ENCODE assay signal across 8 cellular contexts in genomic region chr3:169662215-169663070, GRCh38. TPM values are rescaled to one million over a fixed set of nuclear protein-coding genes. Genes with fewer than 3 reads are reported as not detected.
DNase-seq lines count a peak whose midpoint lies in the region; ATAC-seq and TF ChIP-seq lines count a peak whose summit lies in the region.

No MANE protein-coding gene starts in this region.

- 0 to 1% methylated on average over 1 to 75 of the region's 82 CpGs for WGBS in body of pancreas, 2 donors

- TF ChIP-seq POLR2A in body of pancreas (IDR thresholded peaks at IDR 0.05) (peak; percentile 44 to 57 (median 57)), gastrocnemius medialis (IDR thresholded peaks at IDR 0.05) (no peak)

- H3K27me3 ChIP-seq in body of pancreas (no peaks in the 10 kb centered on the region), gastrocnemius medialis (peaks cover 89 to 98% (median 98%) of the 10 kb centered on the region in 3 donors)

- H3K9me3 ChIP-seq in body of pancreas, result no peaks in the 10 kb centered on the region
- H3K9me3 ChIP-seq in iPS-18c (ENCODE audit: control insufficient read depth, insufficient read depth, low read length), result no peaks in the 10 kb centered on the region
- H3K9me3 ChIP-seq in gastrocnemius medialis, result no peaks in the 10 kb centered on the region

- DNase-seq in DMS153 (lab: John Stamatoyannopoulos, UW), result peak; percentile 82
- peak; percentile 84 for DNase-seq in HT1080 (ENCODE audit: low read depth)
- DNase-seq in OCI-M1 (lab: John Stamatoyannopoulos, UW), result peak; percentile 74
- peak; percentile 87 to 89 (median 88) for DNase-seq in body of pancreas
- peak; percentile 7 to 17 for DNase-seq in gastrocnemius medialis
- DNase-seq in GM19240 (ENCODE audit: insufficient read length, low spot score), result no peak

- peaks cover 48% of the 10 kb centered on the region for H3K4me1 ChIP-seq in body of pancreas
- H3K4me1 ChIP-seq in gastrocnemius medialis, result peaks cover 8 to 34% of the 10 kb centered on the region in 2 donors

- peak overlapping the region; percentile 90 to 96 (median 92) for H3K27ac ChIP-seq in body of pancreas
- H3K27ac ChIP-seq in gastrocnemius medialis, result peak overlapping the region; percentile 65 to 74 (median 70)

- in situ Hi-C loops in gastrocnemius medialis (cut with MboI; ENCODE audit: low sequenced_read_pairs in 4 of 4), result loop anchor here (5.0 to 25.0 kb wide), 3 partner anchors 500 to 525 kb away; no protein-coding TSS in a partner anchor

- TF ChIP-seq CTCF in body of pancreas (IDR thresholded peaks at IDR 0.05), result peak; percentile 29 to 85 (median 61)
- TF ChIP-seq CTCF in gastrocnemius medialis (IDR thresholded peaks at IDR 0.05 in 4 of 5, conservative IDR thresholded peaks at IDR 0.05 in 1 of 5), result peak in 3 of 5 experiments; percentile 43 to 57 (median 54)

- ATAC-seq in GM21423 (IDR thresholded peaks at IDR 0.05; ENCODE audit: unreplicated experiment) (peak; percentile 60), body of pancreas (peak; percentile 63), gastrocnemius medialis (peak; percentile 67 to 73)

- intact Hi-C loops in body of pancreas (cut with DNase I) (no loop called here), gastrocnemius medialis (cut with DNase I; ENCODE audit: low total_unique reads) (loop anchor here (1.0 to 10.0 kb wide), 3 partner anchors 448 to 618 kb away; no protein-coding TSS in a partner anchor)

- H3K36me3 ChIP-seq in body of pancreas (replicated peaks in 1 of 2; ENCODE audit: insufficient read depth in 1 of 2, low read depth in 2 of 2) (no peaks in the 10 kb centered on the region), gastrocnemius medialis (no peaks in the 10 kb centered on the region)

- H3K4me3 ChIP-seq in body of pancreas, result peak overlapping the region; percentile 57 to 58
- peak overlapping the region; percentile 63 for H3K4me3 ChIP-seq in iPS-18c (ENCODE audit: insufficient read depth, low read depth, low read length)
- peak overlapping the region; percentile 65 to 75 (median 66) for H3K4me3 ChIP-seq in gastrocnemius medialis

RNA-seq across cellular contexts. Expression of gene MECOM, which starts 1.1 kb away (rescaled TPM):
- 5.3 and 10.9 TPM in 2 replicates for total RNA-seq in HT1080 (2014; rRNA removed; shearing (Covaris generic))
- polyA plus RNA-seq in HT1080 (2015; cell fraction: cytosol; rRNA removed), result 1.8 and 2.3 TPM in 2 replicates
- polyA plus RNA-seq in HT1080 (2015; cell fraction: nucleus; rRNA removed), result 5.5 and 5.8 TPM in 2 replicates
- total RNA-seq in body of pancreas, result 10 to 100 TPM; 47.5 to 58.1 TPM
- total RNA-seq in gastrocnemius medialis, result 1 to 10 TPM; 4.4 to 6.7 (median 4.9) TPM

Comparison
In these comparisons a context has a peak if more than half of its experiments do, and no peak if none do; other contexts are left out.
1. POLR2A ChIP-seq: peak in body of pancreas (3 of 3); none in gastrocnemius medialis (0 of 2).
2. Peak in every context shown above with its lines, with median percentiles within 50 percentile points of each other: ATAC-seq and H3K4me3 ChIP-seq.